16 cellular contexts compared by ENCODE assay signal in the genomic region with DNA sequence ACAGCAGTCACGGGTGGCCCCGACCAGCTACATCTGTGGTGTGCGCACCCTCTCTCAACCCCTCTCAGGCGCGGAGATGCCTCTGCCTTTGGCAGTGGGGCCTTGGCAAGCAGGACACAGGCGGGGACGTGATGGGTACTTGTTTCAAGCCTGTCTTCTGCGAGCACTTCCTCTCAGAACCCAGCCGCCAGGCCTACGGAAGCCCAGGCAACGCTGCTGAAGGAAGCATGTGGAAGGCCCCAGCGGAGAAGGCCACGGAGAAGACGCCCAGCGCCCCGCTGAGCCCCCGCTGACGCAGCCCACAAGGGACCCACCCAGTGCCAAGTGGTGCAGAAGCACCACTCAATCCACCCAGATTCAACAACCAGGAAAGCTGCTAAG. TPM values are rescaled to one million over a fixed set of nuclear protein-coding genes. Genes with fewer than 3 reads are reported as not detected.
DNase-seq lines count a peak whose midpoint lies in the region; ATAC-seq and TF ChIP-seq lines count a peak whose summit lies in the region.
"Had no signal": no experiment of that assay in that cellular context is flagged by ENCODE, and none has a peak within 500 bp of the region (broad histone marks: within the 10 kb centered on the region; RNA-seq: fewer than 3 reads in every experiment).

No MANE protein-coding gene starts in this region.

- H3K27ac ChIP-seq in esophagus squamous epithelium: peak overlapping the region; percentile 30 to 74 (median 64)
- peak overlapping the region; percentile 45 to 49 for H3K27ac ChIP-seq in uterus

- intact Hi-C loops in esophagus squamous epithelium (cut with DNase I): no loop called here
- intact Hi-C loops in uterus (cut with DNase I; ENCODE audit: low total_unique reads): no loop called here

- no peak overlapping the region for H3K4me3 ChIP-seq in esophagus squamous epithelium
- H3K4me3 ChIP-seq in uterus: no peak overlapping the region

- H3K27ac Mint-ChIP-seq in natural killer cell treated with Interleukin-12 subunit alpha and Interleukin-12 subunit beta and Interleukin-15 and Interleukin-18, amount 100 ng/mL, for 72 hours: peak overlapping the region; percentile 57 to 63
- H3K27ac Mint-ChIP-seq in activated T-cell treated with anti-CD3 and anti-CD28 coated beads, Interleukin-2, amount 50 U/mL, for 24 hours: no peak overlapping the region
- H3K27ac Mint-ChIP-seq: progenitor cell of endocrine pancreas; stimulated activated naive CD8-positive, alpha-beta T cell treated with anti-CD3 and anti-CD28 coated beads, Interleukin-15, Interleukin-2, amounts not matched to agents 100 ng/mL and 50 ng/mL, for 24 hours had no signal

- no peaks in the 10 kb centered on the region for H3K36me3 Mint-ChIP-seq in natural killer cell treated with Interleukin-12 subunit alpha and Interleukin-12 subunit beta and Interleukin-15 and Interleukin-18, amount 100 ng/mL, for 72 hours
- H3K36me3 Mint-ChIP-seq in activated T-cell treated with anti-CD3 and anti-CD28 coated beads, Interleukin-2, amount 50 U/mL, for 24 hours (ENCODE audit: low read depth): peaks cover 12% of the 10 kb centered on the region

- DNase-seq in activated CD8-positive, alpha-beta memory T cell treated with anti-CD3 and anti-CD28 coated beads for 24 hours: peak; percentile 59
- no peak for DNase-seq in activated CD8-positive, alpha-beta memory T cell treated with anti-CD3 and anti-CD28 coated beads, Interleukin-2, amount 50 U/mL, for 4 hours
- DNase-seq in esophagus squamous epithelium (lab: John Stamatoyannopoulos, UW): no peak
- no peak for DNase-seq in natural killer cell treated with Interleukin-12 subunit alpha and Interleukin-12 subunit beta and Interleukin-15 and Interleukin-18, amount 100 ng/mL, for 72 hours (ENCODE audit: low spot score)
- DNase-seq in uterus: no peak
- no peak for DNase-seq in activated T-cell treated with anti-CD3 and anti-CD28 coated beads, Interleukin-2, amount 50 U/mL, for 24 hours
- no peak for DNase-seq in NCI-H1417 (lab: John Stamatoyannopoulos, UW)
- DNase-seq: Caco-2, mesendoderm, NCI-H1105, NCI-H345, OCI-M1 had no signal

- peak overlapping the region; percentile 25 for H3K4me3 Mint-ChIP-seq in natural killer cell treated with Interleukin-12 subunit alpha and Interleukin-12 subunit beta and Interleukin-15 and Interleukin-18, amount 100 ng/mL, for 72 hours
- H3K4me3 Mint-ChIP-seq in activated T-cell treated with anti-CD3 and anti-CD28 coated beads, Interleukin-2, amount 50 U/mL, for 24 hours: no peak overlapping the region
- H3K4me3 Mint-ChIP-seq: stimulated activated naive CD8-positive, alpha-beta T cell treated with anti-CD3 and anti-CD28 coated beads, Interleukin-15, Interleukin-2, amounts not matched to agents 100 ng/mL and 50 ng/mL, for 24 hours had no signal

- H3K27me3 Mint-ChIP-seq in natural killer cell treated with Interleukin-12 subunit alpha and Interleukin-12 subunit beta and Interleukin-15 and Interleukin-18, amount 100 ng/mL, for 72 hours: no peaks in the 10 kb centered on the region
- H3K27me3 Mint-ChIP-seq in activated T-cell treated with anti-CD3 and anti-CD28 coated beads, Interleukin-2, amount 50 U/mL, for 24 hours: no peaks in the 10 kb centered on the region
- H3K27me3 Mint-ChIP-seq: progenitor cell of endocrine pancreas; stimulated activated naive CD8-positive, alpha-beta T cell treated with anti-CD3 and anti-CD28 coated beads, Interleukin-15, Interleukin-2, amounts not matched to agents 100 ng/mL and 50 ng/mL, for 24 hours had no signal

- TF ChIP-seq CTCF in esophagus squamous epithelium (IDR thresholded peaks at IDR 0.05) (no peak), uterus (IDR thresholded peaks at IDR 0.05) (no peak)

- no peaks in the 10 kb centered on the region for H3K9me3 Mint-ChIP-seq in natural killer cell treated with Interleukin-12 subunit alpha and Interleukin-12 subunit beta and Interleukin-15 and Interleukin-18, amount 100 ng/mL, for 72 hours
- H3K9me3 Mint-ChIP-seq in activated T-cell treated with anti-CD3 and anti-CD28 coated beads, Interleukin-2, amount 50 U/mL, for 24 hours: no peaks in the 10 kb centered on the region
- H3K9me3 Mint-ChIP-seq: stimulated activated naive CD8-positive, alpha-beta T cell treated with anti-CD3 and anti-CD28 coated beads, Interleukin-15, Interleukin-2, amounts not matched to agents 100 ng/mL and 50 ng/mL, for 24 hours had no signal

- H3K4me1 ChIP-seq in esophagus squamous epithelium (peaks cover 28 to 67% (median 31%) of the 10 kb centered on the region in 3 donors), uterus (peaks cover 0 to under 1% of the 10 kb centered on the region in 2 donors)

- no peak for TF ChIP-seq POLR2A in esophagus squamous epithelium (IDR thresholded peaks at IDR 0.05)
- no peak for TF ChIP-seq POLR2A in uterus (IDR thresholded peaks at IDR 0.05)

- peak; percentile 53 to 67 for ATAC-seq in natural killer cell treated with Interleukin-12 subunit alpha and Interleukin-12 subunit beta and Interleukin-15 and Interleukin-18, amount 100 ng/mL, for 72 hours
- ATAC-seq in HG02642 (IDR thresholded peaks at IDR 0.05; ENCODE audit: poor library complexity, unreplicated experiment): no peak

- peaks cover 25 to 36% of the 10 kb centered on the region in 2 donors for H3K4me1 Mint-ChIP-seq in natural killer cell treated with Interleukin-12 subunit alpha and Interleukin-12 subunit beta and Interleukin-15 and Interleukin-18, amount 100 ng/mL, for 72 hours (ENCODE audit: low read depth in 2 of 2)
- no peaks in the 10 kb centered on the region for H3K4me1 Mint-ChIP-seq in activated T-cell treated with anti-CD3 and anti-CD28 coated beads, Interleukin-2, amount 50 U/mL, for 24 hours (ENCODE audit: low read depth)

- WGBS in esophagus squamous epithelium, 2 donors: 90 to 100% methylated on average over 2 of the region's 18 CpGs

- no peaks in the 10 kb centered on the region for H3K27me3 ChIP-seq in esophagus squamous epithelium
- no peaks in the 10 kb centered on the region for H3K27me3 ChIP-seq in uterus

- no peaks in the 10 kb centered on the region for H3K9me3 ChIP-seq in esophagus squamous epithelium
- H3K9me3 ChIP-seq in uterus: no peaks in the 10 kb centered on the region
- H3K9me3 ChIP-seq: Caco-2 had no signal

- H3K36me3 ChIP-seq in esophagus squamous epithelium: peaks cover 0 to 37% (median 0%) of the 10 kb centered on the region in 3 donors
- no peaks in the 10 kb centered on the region for H3K36me3 ChIP-seq in uterus

RNA-seq across cellular contexts. Expression of gene SERPINB6, which starts 13.0 kb away (rescaled TPM):
- 10 to 100 TPM; 76.6 to 95.7 (median 84.4) TPM for total RNA-seq in esophagus squamous epithelium
- 100 to 1,000 TPM; 158 to 170 TPM for total RNA-seq in natural killer cell treated with Interleukin-12 subunit alpha and Interleukin-12 subunit beta and Interleukin-15 and Interleukin-18, amount 100 ng/mL, for 72 hours
- 100 to 1,000 TPM in 3 of 4 donors, 10 to 100 TPM in 1; 84.9 to 266 (median 203) TPM for total RNA-seq in uterus

RNA-seq across cellular contexts. Expression of gene NQO2, which starts 41.4 kb away (rescaled TPM):
- total RNA-seq in esophagus squamous epithelium: 10 to 100 TPM; 18.7 to 38.3 (median 26.5) TPM
- 10 to 100 TPM; 18.0 to 35.1 TPM for total RNA-seq in natural killer cell treated with Interleukin-12 subunit alpha and Interleukin-12 subunit beta and Interleukin-15 and Interleukin-18, amount 100 ng/mL, for 72 hours
- total RNA-seq in uterus: 10 to 100 TPM in 3 of 4 donors, 1 to 10 TPM in 1; 7.8 to 50.3 (median 21.6) TPM

RNA-seq across cellular contexts. Expression of gene SERPINB9, which starts 55.2 kb away (rescaled TPM):
- total RNA-seq in esophagus squamous epithelium (10 to 100 TPM in 2 of 4 donors, 1 to 10 TPM in 2; 7.5 to 40.4 (median 12.1) TPM), uterus (10 to 100 TPM in 2 of 4 donors, 1 to 10 TPM in 2; 8.7 to 17.7 (median 10.8) TPM)
- 100 to 1,000 TPM in 1 of 2 donors, 10 to 100 TPM in 1; 59.0 to 159 TPM for total RNA-seq in natural killer cell treated with Interleukin-12 subunit alpha and Interleukin-12 subunit beta and Interleukin-15 and Interleukin-18, amount 100 ng/mL, for 72 hours
- total RNA-seq: A172 had no signal
